Comparison of ENCODE assay signal across 9 cellular contexts in the genomic region with DNA sequence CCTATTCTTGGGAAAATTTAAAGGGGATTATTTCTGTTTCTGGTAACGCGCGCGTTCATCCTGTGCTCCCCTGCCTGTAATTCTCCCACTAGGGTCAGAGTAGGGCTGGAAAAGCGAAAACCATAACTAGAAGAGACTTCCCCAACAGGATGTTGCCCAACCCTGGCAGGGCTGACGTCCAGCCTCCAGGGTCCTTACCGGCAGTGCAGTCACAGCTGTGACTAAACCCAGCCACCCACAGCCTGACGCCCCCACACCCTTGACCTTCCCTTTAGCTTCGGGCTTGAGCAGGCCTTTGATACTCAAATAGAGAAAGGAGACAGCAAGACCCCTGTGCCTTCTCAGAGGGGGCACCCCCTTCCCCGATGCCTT. TPM values are rescaled to one million over a fixed set of nuclear protein-coding genes. Genes with fewer than 3 reads are reported as not detected.
DNase-seq lines count a peak whose midpoint lies in the region; ATAC-seq, FAIRE-seq and TF ChIP-seq lines count a peak whose summit lies in the region.
"Not testable (repeated sequence)": the region's sequence is repeated elsewhere in the genome, so short reads cannot be mapped to it uniquely, and the experiment has no call there.
"Had no signal": no experiment of that assay in that cellular context is flagged by ENCODE, and none has a peak within 500 bp of the region (broad histone marks: within the 10 kb centered on the region; RNA-seq: fewer than 3 reads in every experiment).

No MANE protein-coding gene starts in this region.

- H3K27ac Mint-ChIP-seq in HFFc6: not testable (repeated sequence)

- H3K36me3 Mint-ChIP-seq in HFFc6 (ENCODE audit: low read depth): not testable (repeated sequence)

- peaks cover 12% of the 10 kb centered on the region; the same call in 1 of the 2 replicates for H3K4me1 Mint-ChIP-seq in HFFc6 (ENCODE audit: low read depth)

- not testable (repeated sequence) for H3K4me3 ChIP-seq in bronchial epithelial cell (ENCODE audit: low read depth, low read length); right atrium auricular region; suprapubic skin

- not testable (repeated sequence) for TF ChIP-seq POLR2A in suprapubic skin (IDR thresholded peaks at IDR 0.05)

- TF ChIP-seq EP300 in suprapubic skin (IDR thresholded peaks at IDR 0.05): not testable (repeated sequence)

- not testable (repeated sequence) for H3K9me3 ChIP-seq in right atrium auricular region, suprapubic skin

- ATAC-seq in omental fat pad (ENCODE audit: low FRiP score): peak; percentile 77

- peak overlapping the region; percentile 50; the same call in 1 of the 2 replicates for H3K4me3 Mint-ChIP-seq in HFFc6

- H3K27ac ChIP-seq in right atrium auricular region: not testable (repeated sequence)
- H3K27ac ChIP-seq in suprapubic skin: peak overlapping the region; percentile 8

- TF ChIP-seq CTCF in HFFc6 (IDR thresholded peaks at IDR 0.05); bronchial epithelial cell (IDR thresholded peaks at IDR 0.05; ENCODE audit: insufficient read depth, low read length, severe bottlenecking); right atrium auricular region (IDR thresholded peaks at IDR 0.05); omental fat pad (IDR thresholded peaks at IDR 0.05); suprapubic skin (IDR thresholded peaks at IDR 0.05): not testable (repeated sequence)

- DNase-seq in ELR (ENCODE audit: low read depth) (peak; percentile 76), bronchial epithelial cell (ENCODE audit: low read depth) (peak; percentile 28), right atrium auricular region (ENCODE audit: low spot score) (peak; percentile 71), suprapubic skin (ENCODE audit: low spot score in 2 of 2) (peak; percentile 70 to 79)
- DNase-seq in HFFc6; omental fat pad (ENCODE audit: low spot score): not testable (repeated sequence)
- DNase-seq in NK-92 treated with Interleukin-12 subunit alpha and Interleukin-12 subunit beta, amount 100 ng/mL, for 24 hours (lab: John Stamatoyannopoulos, UW): peak; percentile 63
- peak; percentile 52 for DNase-seq in activated CD4-positive, CD25-positive, alpha-beta regulatory T cell treated with anti-CD3 and anti-CD28 coated beads, Interleukin-2, amount 50 U/mL, for 72 hours

- not testable (repeated sequence) for H3K36me3 ChIP-seq in bronchial epithelial cell (ENCODE audit: control insufficient read depth, insufficient read depth, low read length); right atrium auricular region; suprapubic skin

- H3K4me1 ChIP-seq in right atrium auricular region, suprapubic skin: not testable (repeated sequence)

- H3K9me3 Mint-ChIP-seq in HFFc6: not testable (repeated sequence)

- WGBS in suprapubic skin: 71% methylated on average over 9 of the region's 10 CpGs

- H3K27me3 Mint-ChIP-seq in HFFc6 (ENCODE audit: insufficient read depth): not testable (repeated sequence)

- FAIRE-seq in bronchial epithelial cell (lab: Jason Lieb, UNC): not testable (repeated sequence)

- H3K27me3 ChIP-seq in bronchial epithelial cell (ENCODE audit: control insufficient read depth, insufficient read depth, low read length); right atrium auricular region; suprapubic skin: not testable (repeated sequence)

RNA-seq across cellular contexts. Expression of a gene that starts 6.4 kb away (rescaled TPM):
- under 1 TPM in 3 of 6 experiments, not detected in 3; 0.05 to 0.14 (median 0.07) TPM for total RNA-seq in HFFc6 (2021; fragmentation: NEBNext Ultra II Directional; extraction: Animal tissue kit (Norgen Biotek cat#: 25700))
- 0.26 and 0.38 TPM in 2 replicates for total RNA-seq in bronchial epithelial cell
- 1 to 10 TPM; 1.1 to 1.6 TPM for total RNA-seq in right atrium auricular region
- total RNA-seq in omental fat pad: 10 to 100 TPM in 2 of 4 donors, 1 to 10 TPM in 2; 1.9 to 35.2 (median 12.6) TPM
- 10 to 100 TPM in 3 of 4 donors, 1 to 10 TPM in 1; 8.1 to 14.3 (median 12.9) TPM for total RNA-seq in suprapubic skin

RNA-seq across cellular contexts. Expression of a gene that starts 50.3 kb away (rescaled TPM):
- total RNA-seq in HFFc6 (2021; fragmentation: NEBNext Ultra II Directional; extraction: Animal tissue kit (Norgen Biotek cat#: 25700)): not detected
- total RNA-seq in bronchial epithelial cell (not detected in 2 replicates), right atrium auricular region (not detected), omental fat pad (not detected), suprapubic skin (1 to 10 TPM in 3 of 4 donors, under 1 TPM in 1; 0.91 to 3.7 (median 2.7) TPM)
- total RNA-seq: Caco-2 had no signal

RNA-seq across cellular contexts. Expression of a gene that starts 50.3 kb away (rescaled TPM):
- not detected for total RNA-seq in HFFc6 (2021; fragmentation: NEBNext Ultra II Directional; extraction: Animal tissue kit (Norgen Biotek cat#: 25700))
- total RNA-seq in bronchial epithelial cell (under 0.01 TPM in 1 of 2 replicates, not detected in the other), right atrium auricular region (not detected), omental fat pad (not detected), suprapubic skin (10 to 100 TPM in 1 of 4 donors, 1 to 10 TPM in 3; 4.4 to 11.2 (median 5.1) TPM)
- total RNA-seq: Caco-2 had no signal
